ENCODE assay signal across 8 cellular contexts in genomic region chr2:34552337-34552736, GRCh38.
"Had no signal": no experiment of that assay in that cellular context is flagged by ENCODE, and none has a peak within 500 bp of the region (broad histone marks: within the 10 kb centered on the region; RNA-seq: fewer than 3 reads in every experiment).

No MANE protein-coding gene starts in this region.

- FAIRE-seq: G401.6, GM12878, GM12891, GM12892, GM18507, GM19239 had no signal

- H3K4me3 ChIP-seq: GM12878 had no signal

- DNase-seq: GDM1, GF-D8 had no signal
